In the genomic region with DNA sequence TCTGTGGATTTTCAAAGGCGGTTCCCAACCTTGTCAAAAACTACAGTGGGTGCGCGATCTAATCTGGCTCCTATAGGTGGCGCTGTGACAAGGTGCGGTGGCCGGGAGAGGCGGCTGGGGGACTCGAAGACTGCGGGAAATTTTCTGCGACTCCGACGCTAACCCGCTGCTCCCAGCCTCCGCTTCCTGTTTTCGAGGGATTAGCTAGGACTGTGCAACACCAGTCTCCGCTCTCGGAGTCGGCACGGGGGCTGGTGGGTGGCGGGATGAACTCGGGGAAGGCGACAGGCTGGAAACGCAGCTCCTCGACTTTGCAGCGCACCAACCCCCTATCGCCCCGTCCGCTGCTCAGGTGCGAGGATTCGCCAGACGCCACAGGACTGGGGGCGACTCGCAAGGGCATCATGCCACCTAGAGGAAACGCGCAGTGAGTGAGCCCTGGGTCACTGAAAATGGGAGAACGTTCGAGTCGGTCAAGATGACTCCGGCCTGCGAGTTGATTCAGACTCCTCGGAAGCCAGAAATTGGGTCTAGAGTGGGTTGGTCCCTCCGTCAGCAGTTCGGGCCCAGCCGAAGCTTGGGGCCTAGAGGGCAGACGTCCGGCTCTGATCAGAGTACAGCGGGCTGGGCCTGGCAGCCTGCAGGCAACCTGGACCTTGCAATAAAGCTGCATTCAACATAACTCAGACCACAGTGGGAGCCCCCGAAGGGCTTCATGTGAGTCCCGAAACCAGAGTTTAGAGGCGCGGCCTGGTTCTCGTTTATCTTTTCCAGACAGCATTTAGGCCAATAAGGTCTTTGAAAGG, we compare ENCODE assay signal across 9 cellular contexts. TPM values are rescaled to one million over a fixed set of nuclear protein-coding genes. Genes with fewer than 3 reads are reported as not detected.
DNase-seq lines count a peak whose midpoint lies in the region; ATAC-seq and TF ChIP-seq lines count a peak whose summit lies in the region.
"Had no signal": no experiment of that assay in that cellular context is flagged by ENCODE, and none has a peak within 500 bp of the region (broad histone marks: within the 10 kb centered on the region; RNA-seq: fewer than 3 reads in every experiment).

No MANE protein-coding gene starts in this region.

- no peak for TF ChIP-seq POLR2A in gastroesophageal sphincter (IDR thresholded peaks at IDR 0.05)

- peaks cover 38% of the 10 kb centered on the region for H3K27me3 ChIP-seq in CD8-positive, alpha-beta T cell (ENCODE audit: insufficient read depth, low read length)
- H3K27me3 ChIP-seq in gastroesophageal sphincter = peaks cover 100% of the 10 kb centered on the region

- intact Hi-C loops in CD8-positive, alpha-beta T cell (cut with DNase I, micrococcal nuclease) = no loop called here

- no peak for TF ChIP-seq CTCF in CD8-positive, alpha-beta T cell (IDR thresholded peaks at IDR 0.05)
- TF ChIP-seq CTCF in gastroesophageal sphincter (IDR thresholded peaks at IDR 0.05) = peak in 1 of 4 experiments; percentile 36

- peak overlapping the region; percentile 18 for H3K4me3 Mint-ChIP-seq in CD8-positive, alpha-beta T cell
- no peak overlapping the region for H3K4me3 Mint-ChIP-seq in activated naive CD8-positive, alpha-beta T cell treated with anti-CD3 and anti-CD28 coated beads for 36 hours

- CTCF ChIA-PET in CD8-positive, alpha-beta T cell (lab: Charles Lee) = no interaction called here

- no peaks in the 10 kb centered on the region for H3K36me3 ChIP-seq in CD8-positive, alpha-beta T cell (ENCODE audit: insufficient read depth, low read length)
- no peaks in the 10 kb centered on the region for H3K36me3 ChIP-seq in gastroesophageal sphincter

- H3K4me1 Mint-ChIP-seq in CD8-positive, alpha-beta T cell (ENCODE audit: low read depth) = peaks cover 30% of the 10 kb centered on the region
- H3K4me1 Mint-ChIP-seq in activated naive CD8-positive, alpha-beta T cell treated with anti-CD3 and anti-CD28 coated beads for 36 hours = peaks cover 28% of the 10 kb centered on the region

- 9% methylated on average over 4 of the region's 52 CpGs; no CpG with 5 or more reads in 1 of the 2 donors for WGBS in gastroesophageal sphincter (ENCODE audit: low coverage in 1 of 2), 2 donors

- POLR2A ChIA-PET in CD8-positive, alpha-beta T cell (lab: Charles Lee) = no interaction called here

- no peak overlapping the region for H3K27ac ChIP-seq in CD8-positive, alpha-beta T cell (ENCODE audit: low read depth, low read length)
- no peak overlapping the region for H3K27ac ChIP-seq in gastroesophageal sphincter

- peaks cover 73% of the 10 kb centered on the region for H3K27me3 Mint-ChIP-seq in CD8-positive, alpha-beta T cell (ENCODE audit: low read depth)
- H3K27me3 Mint-ChIP-seq in activated naive CD8-positive, alpha-beta T cell treated with anti-CD3 and anti-CD28 coated beads for 36 hours = peaks cover 96% of the 10 kb centered on the region

- TF ChIP-seq EP300 in gastroesophageal sphincter (IDR thresholded peaks at IDR 0.05) = no peak

- no peaks in the 10 kb centered on the region for H3K9me3 Mint-ChIP-seq in CD8-positive, alpha-beta T cell
- H3K9me3 Mint-ChIP-seq in activated naive CD8-positive, alpha-beta T cell treated with anti-CD3 and anti-CD28 coated beads for 36 hours = peaks cover under 1% of the 10 kb centered on the region

- no peaks in the 10 kb centered on the region for H3K36me3 Mint-ChIP-seq in CD8-positive, alpha-beta T cell
- peaks cover 6% of the 10 kb centered on the region for H3K36me3 Mint-ChIP-seq in activated naive CD8-positive, alpha-beta T cell treated with anti-CD3 and anti-CD28 coated beads for 36 hours
- H3K36me3 Mint-ChIP-seq: IgD-negative memory B cell had no signal

- H3K27ac Mint-ChIP-seq in CD8-positive, alpha-beta T cell = no peak overlapping the region
- H3K27ac Mint-ChIP-seq in activated naive CD8-positive, alpha-beta T cell treated with anti-CD3 and anti-CD28 coated beads for 36 hours = peak overlapping the region; percentile 67

- ATAC-seq in CD8-positive, alpha-beta T cell = no peak
- ATAC-seq in HG03439 (IDR thresholded peaks at IDR 0.05; ENCODE audit: unreplicated experiment) (peak; percentile 54), gastroesophageal sphincter (no peak), GM21619 (IDR thresholded peaks at IDR 0.05; ENCODE audit: unreplicated experiment) (no peak)

- DNase-seq in CD8-positive, alpha-beta T cell = no peak
- no peak for DNase-seq in activated naive CD8-positive, alpha-beta T cell treated with anti-CD3 and anti-CD28 coated beads for 36 hours
- DNase-seq in kidney tubule cell (ENCODE audit: low spot score) = peak; percentile 50
- DNase-seq in OCI-M2 (lab: John Stamatoyannopoulos, UW; ENCODE audit: unreplicated experiment) = no peak
- no peak for DNase-seq in middle frontal gyrus (ENCODE audit: extremely low spot score, low spot score)

- no peak overlapping the region for H3K4me3 ChIP-seq in CD8-positive, alpha-beta T cell (ENCODE audit: low read depth, low read length)
- H3K4me3 ChIP-seq in gastroesophageal sphincter = peak overlapping the region in 1 of 2 donors; percentile 42

- no peaks in the 10 kb centered on the region for H3K9me3 ChIP-seq in CD8-positive, alpha-beta T cell (ENCODE audit: low read length)
- no peaks in the 10 kb centered on the region for H3K9me3 ChIP-seq in gastroesophageal sphincter

- H3K4me1 ChIP-seq in CD8-positive, alpha-beta T cell (ENCODE audit: insufficient read depth, low read length) = peaks cover 20% of the 10 kb centered on the region
- H3K4me1 ChIP-seq in gastroesophageal sphincter = peaks cover 0 to 58% (median 26%) of the 10 kb centered on the region in 3 donors

RNA-seq across cellular contexts. Expression of gene PAX9, which starts 5.5 kb away (rescaled TPM):
- not detected for total RNA-seq in CD8-positive, alpha-beta T cell
- not detected for total RNA-seq in activated naive CD8-positive, alpha-beta T cell treated with anti-CD3 and anti-CD28 coated beads for 36 hours
- total RNA-seq in gastroesophageal sphincter = 1 to 10 TPM in 3 of 4 donors, under 1 TPM in 1; 0.81 to 5.4 (median 1.3) TPM
